Comparison of ENCODE assay signal across 3 cellular contexts in genomic region chr5:130801963-130802362, GRCh38.
TF ChIP-seq lines count a peak whose summit lies in the region.

No MANE protein-coding gene starts in this region.

TF ChIP-seq in HepG2, 621 proteins besides CTCF, POLR2A, EP300 and RAD21:
- TF ChIP-seq SNRNP70 (IDR thresholded peaks at IDR 0.05; ENCODE audit: low read depth, low read length) = no peak
- 0 out of 2 replicates have a peak, but pooled peaks have one; percentile 18 for TF ChIP-seq CEBPG (CRISPR knock-in tag; IDR thresholded peaks at IDR 0.05)
- peak; percentile 85 for TF ChIP-seq CEBPB (IDR thresholded peaks at IDR 0.05; ENCODE audit: borderline replicate concordance, low read depth, low read length)
TF ChIP-seq in HepG2: peak in this region for 2.

TF ChIP-seq in IMR-90, 13 proteins besides CTCF, POLR2A, EP300 and RAD21:
- TF ChIP-seq SMC3 (IDR thresholded peaks at IDR 0.05; ENCODE audit: low read depth, low read length) (no peak), BHLHE40 (IDR thresholded peaks at IDR 0.05; ENCODE audit: low read depth, low read length) (no peak), CEBPB (IDR thresholded peaks at IDR 0.05; ENCODE audit: low read depth, low read length) (peak; percentile 82), ELK1 (IDR thresholded peaks at IDR 0.05; ENCODE audit: borderline replicate concordance, low read depth, low read length) (no peak), USF2 (IDR thresholded peaks at IDR 0.05; ENCODE audit: low read depth, low read length) (no peak), RCOR1 (IDR thresholded peaks at IDR 0.05; ENCODE audit: insufficient replicate concordance, low read length) (no peak), RFX5 (IDR thresholded peaks at IDR 0.05; ENCODE audit: low read depth, low read length) (no peak), MXI1 (IDR thresholded peaks at IDR 0.05; ENCODE audit: borderline replicate concordance, low read depth, low read length) (no peak)
TF ChIP-seq in IMR-90: peak in this region for 1.

TF ChIP-seq in K562, 482 proteins besides CTCF, POLR2A, EP300 and RAD21:
- TF ChIP-seq THAP12 (CRISPR knock-in tag; IDR thresholded peaks at IDR 0.05) (no peak), MTA3 (IDR thresholded peaks at IDR 0.05; ENCODE audit: borderline replicate concordance) (no peak), PCBP2 (IDR thresholded peaks at IDR 0.05; ENCODE audit: low read depth, low read length, poor library complexity, severe bottlenecking) (no peak), BHLHE40 (IDR thresholded peaks at IDR 0.05; ENCODE audit: low read length) (no peak), CEBPG (CRISPR knock-in tag; IDR thresholded peaks at IDR 0.05) (no peak), CEBPG (tag; conservative IDR thresholded peaks at IDR 0.05 in 1 of 2, IDR thresholded peaks at IDR 0.05 in 1 of 2) (peak; percentile 50 to 92; a peak in 3 of 4 replicates), MTF1 (CRISPR knock-in tag; IDR thresholded peaks at IDR 0.05; ENCODE audit: borderline replicate concordance) (no peak), CEBPB (tag; IDR thresholded peaks at IDR 0.05) (peak; percentile 87)
TF ChIP-seq in K562: peak in this region for 2.
